Comparison of ENCODE assay signal across 15 cellular contexts in the genomic region with DNA sequence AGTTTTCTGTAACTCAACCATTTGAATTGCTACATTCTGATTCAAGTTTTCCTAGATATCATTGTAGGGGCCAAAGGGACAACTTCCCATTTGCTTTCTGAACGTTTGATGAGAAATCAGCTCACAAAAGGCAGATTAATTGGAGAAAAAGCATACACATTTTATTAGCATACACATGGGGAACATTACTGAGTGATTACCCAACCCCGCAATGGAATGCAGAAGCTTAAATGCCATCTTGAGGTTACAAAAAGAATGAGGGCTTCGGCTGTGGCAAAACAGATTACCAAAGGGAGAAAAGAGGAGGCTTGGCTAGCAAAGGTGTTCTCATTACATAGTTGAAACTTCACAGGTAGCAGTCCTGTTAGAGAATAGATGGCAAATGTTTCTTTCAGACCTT. TPM values are rescaled to one million over a fixed set of nuclear protein-coding genes. Genes with fewer than 3 reads are reported as not detected.
A peak's percentile ranks its signal among the peaks of the same experiment; 100 is the strongest.
DNase-seq lines count a peak whose midpoint lies in the region; ATAC-seq, FAIRE-seq and TF ChIP-seq lines count a peak whose summit lies in the region.
"Had no signal": no experiment of that assay in that cellular context is flagged by ENCODE, and none has a peak within 500 bp of the region (broad histone marks: within the 10 kb centered on the region; RNA-seq: fewer than 3 reads in every experiment).

No MANE protein-coding gene starts in this region.

- dilution Hi-C loops in keratinocyte (cut with MboI; ENCODE audit: extremely low pct_ligation_motif_present, low sequenced_read_pairs) = no loop called here

- no peaks in the 10 kb centered on the region for H4K20me1 ChIP-seq in keratinocyte (ENCODE audit: control insufficient read depth, extremely low read depth, insufficient read depth, low read length)

- peaks cover 4% of the 10 kb centered on the region for H3K9me3 Mint-ChIP-seq in CD4-positive, alpha-beta T cell

- no peaks in the 10 kb centered on the region for H3K27me3 Mint-ChIP-seq in CD4-positive, alpha-beta T cell
- H3K27me3 Mint-ChIP-seq: CD4-positive, CD25-positive, alpha-beta regulatory T cell had no signal

- intact Hi-C loops in CD4-positive, alpha-beta T cell (cut with DNase I, micrococcal nuclease) = no loop called here

- H3K79me2 ChIP-seq in keratinocyte (ENCODE audit: control insufficient read depth, insufficient read depth, low read length) = no peaks in the 10 kb centered on the region

- H3K27me3 ChIP-seq in keratinocyte (ENCODE audit: control insufficient read depth, extremely low read depth, insufficient read depth, low read length) = no peaks in the 10 kb centered on the region
- no peaks in the 10 kb centered on the region for H3K27me3 ChIP-seq in CD4-positive, alpha-beta T cell (ENCODE audit: control insufficient read depth, insufficient read depth, low read length)
- H3K27me3 ChIP-seq: neural progenitor cell had no signal

- H3K9me1 ChIP-seq in keratinocyte (ENCODE audit: control insufficient read depth, extremely low read depth, insufficient read depth, low read length) = no peaks in the 10 kb centered on the region

- H3K9me3 ChIP-seq in keratinocyte (ENCODE audit: control insufficient read depth, low read depth, low read length) = no peaks in the 10 kb centered on the region
- H3K9me3 ChIP-seq in CD4-positive, alpha-beta T cell (ENCODE audit: control insufficient read depth, low read length) = peaks cover 5% of the 10 kb centered on the region

- no peaks in the 10 kb centered on the region for H3K36me3 Mint-ChIP-seq in CD4-positive, alpha-beta T cell (ENCODE audit: low read depth)
- H3K36me3 Mint-ChIP-seq: CD4-positive, CD25-positive, alpha-beta regulatory T cell; neural progenitor cell had no signal

- peak; percentile 86 for FAIRE-seq in keratinocyte (lab: Jason Lieb, UNC)
- FAIRE-seq: endometrium had no signal

- no peak overlapping the region for H3K27ac Mint-ChIP-seq in CD4-positive, alpha-beta T cell
- H3K27ac Mint-ChIP-seq: CD4-positive, CD25-positive, alpha-beta regulatory T cell; neural progenitor cell had no signal

- ATAC-seq in GM18861 (IDR thresholded peaks at IDR 0.05; ENCODE audit: unreplicated experiment) = no peak
- ATAC-seq in CD4-positive, alpha-beta T cell (ENCODE audit: poor library complexity) = no peak

- H3K4me1 ChIP-seq in keratinocyte (ENCODE audit: control insufficient read depth, extremely low read depth, insufficient read depth, low read length) = peaks cover 5% of the 10 kb centered on the region
- H3K4me1 ChIP-seq: neural progenitor cell had no signal

- CTCF ChIA-PET in CD4-positive, alpha-beta T cell (lab: Charles Lee) = no interaction called here

- no peak overlapping the region for H3K27ac ChIP-seq in keratinocyte (ENCODE audit: control insufficient read depth, insufficient read depth, low read length)
- H3K27ac ChIP-seq in CD4-positive, alpha-beta T cell (ENCODE audit: low read depth, low read length) = no peak overlapping the region
- H3K27ac ChIP-seq: neural progenitor cell had no signal

- H3K4me3 Mint-ChIP-seq in CD4-positive, alpha-beta T cell = no peak overlapping the region
- H3K4me3 Mint-ChIP-seq: CD4-positive, CD25-positive, alpha-beta regulatory T cell; neural progenitor cell had no signal

- H2AFZ ChIP-seq in keratinocyte (ENCODE audit: control insufficient read depth, low read length) = peak overlapping the region; percentile 71
- H2AFZ ChIP-seq: neural progenitor cell had no signal

- DNase-seq in AG08396 (ENCODE audit: low spot score) (peak; percentile 16), HFF-Myc (ENCODE audit: extremely low read depth, low read depth) (peak; percentile 25), astrocyte of the spinal cord (ENCODE audit: low read depth, low spot score) (peak; percentile 28), keratinocyte (ENCODE audit: low read depth, low spot score) (no peak), NCI-H1105 treated with DMSO at 0.1 percent for 48 hours (lab: John Stamatoyannopoulos, UW) (no peak), D341Med (ENCODE audit: low spot score) (no peak)
- DNase-seq in CD4-positive, alpha-beta T cell = no peak
- DNase-seq: amygdala; CD4-positive, CD25-positive, alpha-beta regulatory T cell; H7; KG1; stimulated activated CD8-positive, alpha-beta memory T cell treated with anti-CD3 and anti-CD28 coated beads, Interleukin-4, amount 100 ng/mL, for 48 hours had no signal

- peak overlapping the region; percentile 25 for H3K4me2 ChIP-seq in keratinocyte (ENCODE audit: control insufficient read depth, extremely low read depth, insufficient read depth, low read depth, low read length)
- H3K4me2 ChIP-seq: neural progenitor cell had no signal

- H3K4me3 ChIP-seq in HFF-Myc (replicated peaks; ENCODE audit: low read depth, low read length) (no peak overlapping the region), astrocyte of the spinal cord (ENCODE audit: low read depth, low read length) (no peak overlapping the region), keratinocyte (ENCODE audit: control insufficient read depth in 2 of 3, extremely low read depth in 1 of 3, insufficient read depth in 2 of 3, low read depth in 1 of 3, low read length in 3 of 3) (no peak overlapping the region)
- H3K4me3 ChIP-seq: neural progenitor cell had no signal

- TF ChIP-seq CTCF in HFF-Myc (IDR thresholded peaks at IDR 0.05; ENCODE audit: low read depth, low read length, missing control alignments) = no peak
- TF ChIP-seq CTCF in astrocyte of the spinal cord (IDR thresholded peaks at IDR 0.05; ENCODE audit: low read depth, low read length) = no peak
- peak in 1 of 3 experiments; percentile 11 for TF ChIP-seq CTCF in keratinocyte (optimal IDR thresholded peaks at IDR 0.05 in 1 of 3, IDR thresholded peaks at IDR 0.05 in 1 of 3, conservative IDR thresholded peaks at IDR 0.05 in 1 of 3; ENCODE audit: extremely low read depth in 1 of 3, insufficient read depth in 2 of 3, low read length in 3 of 3)
- no peak for TF ChIP-seq CTCF in CD4-positive, alpha-beta T cell (IDR thresholded peaks at IDR 0.05)

- H3K4me1 Mint-ChIP-seq in CD4-positive, alpha-beta T cell (ENCODE audit: low read depth) = no peaks in the 10 kb centered on the region
- H3K4me1 Mint-ChIP-seq: CD4-positive, CD25-positive, alpha-beta regulatory T cell had no signal

- H3K36me3 ChIP-seq in keratinocyte (ENCODE audit: control insufficient read depth in 2 of 2, extremely low read depth in 1 of 2, insufficient read depth in 2 of 2, low read length in 2 of 2) = no peaks in the 10 kb centered on the region

- in situ Hi-C loops in astrocyte of the spinal cord (cut with HindIII; ENCODE audit: low sequenced_read_pairs) = no loop called here

- H3K9ac ChIP-seq in keratinocyte (ENCODE audit: control insufficient read depth, extremely low read depth, insufficient read depth, low read length) = no peak overlapping the region
- H3K9ac ChIP-seq: neural progenitor cell had no signal

- POLR2A ChIA-PET in CD4-positive, alpha-beta T cell (lab: Charles Lee) = no interaction called here

RNA-seq across cellular contexts. Expression of gene HERC6, which starts 26.6 kb away (rescaled TPM):
- polyA plus RNA-seq in keratinocyte = 33.9 to 36.0 TPM (median 34.1 TPM) in 3 replicates
- polyA plus RNA-seq in keratinocyte (2011; ENCODE audit: low read depth) = 1.8 TPM
- 17.9 and 31.1 TPM in 2 replicates for polyA plus RNA-seq in keratinocyte (2011; cell fraction: cytosol; rRNA removed)
- polyA plus RNA-seq in keratinocyte (2011; cell fraction: nucleus; rRNA removed) = 29.8 and 31.6 TPM in 2 replicates
- polyA plus RNA-seq in keratinocyte (2012; ENCODE audit: low replicate concordance) = 2.0 and 28.6 TPM in 2 replicates
- polyA minus RNA-seq in keratinocyte = 91.6 to 124 TPM (median 109 TPM) in 3 replicates
- 45.7 TPM for polyA minus RNA-seq in keratinocyte (2011; cell fraction: cytosol; rRNA and poly(A)+ RNA removed)
- polyA minus RNA-seq in keratinocyte (2011; cell fraction: nucleus; rRNA and poly(A)+ RNA removed) = 30.4 and 52.4 TPM in 2 replicates
- total RNA-seq in CD4-positive, alpha-beta T cell = 10 to 100 TPM in 1 of 2 experiments, 1 to 10 TPM in 1; 9.5 to 10.6 TPM

Comparison
In these comparisons a context has a peak if more than half of its experiments do, and no peak if none do; other contexts are left out.
1. DNase-seq: peak in AG08396 (single experiment), HFF-Myc (single experiment) and astrocyte of the spinal cord (single experiment); none in keratinocyte (single experiment), NCI-H1105 treated with DMSO at 0.1 percent for 48 hours (single experiment), CD4-positive, alpha-beta T cell (0 of 10) and D341Med (single experiment).